Comparison of ENCODE assay signal across 8 cellular contexts in the genomic region with DNA sequence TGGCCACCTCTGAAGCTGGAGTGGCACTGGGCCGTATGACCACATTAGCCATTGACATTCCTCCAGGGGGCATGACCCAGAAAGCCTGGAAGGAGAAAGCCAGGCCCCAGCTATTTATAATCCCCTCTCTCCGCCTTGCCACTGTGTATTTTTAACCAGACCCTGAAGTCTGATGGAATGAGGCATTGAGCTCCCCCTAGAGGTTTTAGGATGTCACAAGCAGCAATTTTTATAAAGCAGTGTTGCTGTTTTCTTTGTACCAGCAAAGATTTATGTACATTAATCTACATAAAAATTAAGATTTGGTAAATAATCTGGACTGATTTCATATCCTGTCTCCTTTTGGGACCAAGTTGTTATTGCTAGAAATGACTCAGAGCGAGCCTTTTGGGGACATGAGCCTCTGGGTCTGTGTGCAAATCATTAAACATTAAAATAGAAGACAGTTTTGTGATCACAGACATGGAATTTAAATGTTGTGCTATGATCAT.
DNase-seq lines count a peak whose midpoint lies in the region; ATAC-seq and TF ChIP-seq lines count a peak whose summit lies in the region.

No MANE protein-coding gene starts in this region.

- CTCF ChIA-PET in WTC11 (lab: Charles Lee) = interaction anchor here (0.6 to 4.2 kb wide), 59 partner anchors 9 to 394 kb away, joined by 3 to 45 read pairs (median 5); partner anchors contain the start of genes OTULIN, OTULINL and TRIO

- DNase-seq in NCI-H2196 (lab: John Stamatoyannopoulos, UW; ENCODE audit: unreplicated experiment) (peak; percentile 57), WTC11 (ENCODE audit: low spot score) (peak; percentile 38), heart right ventricle (peak in 1 of 2 donors; percentile 79), retina (peak; percentile 71), T-helper 9 cell (no peak)

- no peaks in the 10 kb centered on the region for H3K27me3 ChIP-seq in heart right ventricle

- WGBS in heart right ventricle, 2 donors = 13 to 15% methylated on average over 3 of the region's 3 CpGs

- no peaks in the 10 kb centered on the region for H3K36me3 Mint-ChIP-seq in WTC11

- H3K27ac Mint-ChIP-seq in WTC11 = peak overlapping the region; percentile 99

- POLR2A ChIA-PET in WTC11 (lab: Charles Lee) = interaction anchor here (1.6 kb wide), 1 partner anchor 11 kb away, joined by 3 read pairs; no protein-coding TSS in a partner anchor

- H3K4me3 ChIP-seq in GM12875 (ENCODE audit: low read depth, low read length) (no peak overlapping the region), heart right ventricle (no peak overlapping the region)

- H3K27me3 Mint-ChIP-seq in WTC11 (ENCODE audit: low read depth) = no peaks in the 10 kb centered on the region

- H3K27ac ChIP-seq in 22Rv1 (no peak overlapping the region), heart right ventricle (peak overlapping the region in 9 of 10 donors; percentile 38 to 84 (median 68))

- TF ChIP-seq CTCF in 22Rv1 (IDR thresholded peaks at IDR 0.05) (peak; percentile 87), GM12875 (IDR thresholded peaks at IDR 0.05; ENCODE audit: borderline replicate concordance, insufficient read depth, low read depth, low read length) (peak; percentile 66), WTC11 (IDR thresholded peaks at IDR 0.05) (peak; percentile 66; the same call in 1 of the 2 replicates), heart right ventricle (IDR thresholded peaks at IDR 0.05) (peak; percentile 64 to 92 (median 83))

- H3K36me3 ChIP-seq in heart right ventricle = peaks cover 0 to 14% (median 0%) of the 10 kb centered on the region in 9 donors

- no peaks in the 10 kb centered on the region for H3K9me3 Mint-ChIP-seq in WTC11

- intact Hi-C loops in heart right ventricle (cut with DNase I) = loop anchor here in 8 of 10 donors (1.0 to 10.0 kb wide), 8 partner anchors 161 to 285 kb away; no protein-coding TSS in a partner anchor

- no peak overlapping the region for H3K4me3 Mint-ChIP-seq in WTC11

- peaks cover 61% of the 10 kb centered on the region for H3K4me1 Mint-ChIP-seq in WTC11

- ATAC-seq in HG03342 (IDR thresholded peaks at IDR 0.05; ENCODE audit: unreplicated experiment) = peak; percentile 59
- ATAC-seq in WTC11 = peak; percentile 76
- ATAC-seq in heart right ventricle = peak; percentile 90 to 96 (median 95)

- no peaks in the 10 kb centered on the region for H3K9me3 ChIP-seq in heart right ventricle

- peaks cover 18 to 71% (median 51%) of the 10 kb centered on the region in 9 donors for H3K4me1 ChIP-seq in heart right ventricle

TF ChIP-seq in WTC11, 78 proteins besides CTCF, POLR2A, EP300 and RAD21:
- TF ChIP-seq ZNF423 (CRISPR knock-in tag; IDR thresholded peaks at IDR 0.05) = no peak
- TF ChIP-seq ETV6 (CRISPR knock-in tag; IDR thresholded peaks at IDR 0.05) = no peak
- TF ChIP-seq ZNF263 (CRISPR knock-in tag; IDR thresholded peaks at IDR 0.05; ENCODE audit: low read depth) = no peak
- TF ChIP-seq MYBL2 (CRISPR knock-in tag; IDR thresholded peaks at IDR 0.05) = no peak
- TF ChIP-seq ZNF671 (CRISPR knock-in tag; IDR thresholded peaks at IDR 0.05) = no peak
- no peak for TF ChIP-seq FOXK1 (CRISPR knock-in tag; IDR thresholded peaks at IDR 0.05)
- no peak for TF ChIP-seq SMAD4 (CRISPR knock-in tag; IDR thresholded peaks at IDR 0.05)
- TF ChIP-seq ERG (CRISPR knock-in tag; IDR thresholded peaks at IDR 0.05) = no peak
- no peak for TF ChIP-seq ZNF219 (CRISPR knock-in tag; IDR thresholded peaks at IDR 0.05; ENCODE audit: borderline replicate concordance)
- TF ChIP-seq SOX15 (CRISPR knock-in tag; IDR thresholded peaks at IDR 0.05) = no peak
- no peak for TF ChIP-seq CDX4 (CRISPR knock-in tag; IDR thresholded peaks at IDR 0.05; ENCODE audit: borderline replicate concordance)
- TF ChIP-seq RORB (CRISPR knock-in tag; IDR thresholded peaks at IDR 0.05) = no peak
- no peak for TF ChIP-seq NFATC4 (CRISPR knock-in tag; IDR thresholded peaks at IDR 0.05)
- TF ChIP-seq, protein P1, sequence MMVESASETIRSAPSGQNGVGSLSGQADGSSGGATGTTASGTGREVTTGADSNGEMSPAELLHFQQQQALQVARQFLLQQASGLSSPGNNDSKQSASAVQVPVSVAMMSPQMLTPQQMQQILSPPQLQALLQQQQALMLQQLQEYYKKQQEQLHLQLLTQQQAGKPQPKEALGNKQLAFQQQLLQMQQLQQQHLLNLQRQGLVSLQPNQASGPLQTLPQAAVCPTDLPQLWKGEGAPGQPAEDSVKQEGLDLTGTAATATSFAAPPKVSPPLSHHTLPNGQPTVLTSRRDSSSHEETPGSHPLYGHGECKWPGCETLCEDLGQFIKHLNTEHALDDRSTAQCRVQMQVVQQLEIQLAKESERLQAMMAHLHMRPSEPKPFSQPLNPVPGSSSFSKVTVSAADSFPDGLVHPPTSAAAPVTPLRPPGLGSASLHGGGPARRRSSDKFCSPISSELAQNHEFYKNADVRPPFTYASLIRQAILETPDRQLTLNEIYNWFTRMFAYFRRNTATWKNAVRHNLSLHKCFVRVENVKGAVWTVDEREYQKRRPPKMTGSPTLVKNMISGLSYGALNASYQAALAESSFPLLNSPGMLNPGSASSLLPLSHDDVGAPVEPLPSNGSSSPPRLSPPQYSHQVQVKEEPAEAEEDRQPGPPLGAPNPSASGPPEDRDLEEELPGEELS (CRISPR knock-in tag; IDR thresholded peaks at IDR 0.05) = no peak
